In genomic region chr17:17994271-17994670, GRCh38 we compare ENCODE assay signal across 8 cellular contexts. TPM values are rescaled to one million over a fixed set of nuclear protein-coding genes. Genes with fewer than 3 reads are reported as not detected.
DNase-seq lines count a peak whose midpoint lies in the region; ATAC-seq, FAIRE-seq and TF ChIP-seq lines count a peak whose summit lies in the region.

No MANE protein-coding gene starts in this region.

- H3K27ac ChIP-seq in keratinocyte (ENCODE audit: control insufficient read depth, insufficient read depth, low read length), result no peak overlapping the region

- H3K27ac Mint-ChIP-seq in activated naive CD4-positive, alpha-beta T cell treated with anti-CD3 and anti-CD28 coated beads for 36 hours, result no peak overlapping the region
- no peak overlapping the region for H3K27ac Mint-ChIP-seq in stimulated activated memory B cell treated with anti-CD40 and anti-IgM and Interleukin-4, amounts not matched to agents 10 μg/mL and 1 μg/mL and 100 μg/mL, for 72 hours

- no peaks in the 10 kb centered on the region for H3K27me3 ChIP-seq in keratinocyte (ENCODE audit: control insufficient read depth, extremely low read depth, insufficient read depth, low read length)

- H3K4me3 Mint-ChIP-seq in activated naive CD4-positive, alpha-beta T cell treated with anti-CD3 and anti-CD28 coated beads for 36 hours, result no peak overlapping the region
- no peak overlapping the region for H3K4me3 Mint-ChIP-seq in stimulated activated memory B cell treated with anti-CD40 and anti-IgM and Interleukin-4, amounts not matched to agents 10 μg/mL and 1 μg/mL and 100 μg/mL, for 72 hours

- no peaks in the 10 kb centered on the region for H3K36me3 ChIP-seq in keratinocyte (ENCODE audit: control insufficient read depth in 2 of 2, extremely low read depth in 1 of 2, insufficient read depth in 2 of 2, low read length in 2 of 2)

- no peaks in the 10 kb centered on the region for H3K36me3 Mint-ChIP-seq in activated naive CD4-positive, alpha-beta T cell treated with anti-CD3 and anti-CD28 coated beads for 36 hours (ENCODE audit: low read depth)
- H3K36me3 Mint-ChIP-seq in stimulated activated memory B cell treated with anti-CD40 and anti-IgM and Interleukin-4, amounts not matched to agents 10 μg/mL and 1 μg/mL and 100 μg/mL, for 72 hours, result no peaks in the 10 kb centered on the region

- intact Hi-C loops in activated naive CD4-positive, alpha-beta T cell treated with anti-CD3 and anti-CD28 coated beads for 36 hours (cut with micrococcal nuclease), result no loop called here

- no peaks in the 10 kb centered on the region for H3K27me3 Mint-ChIP-seq in activated naive CD4-positive, alpha-beta T cell treated with anti-CD3 and anti-CD28 coated beads for 36 hours (ENCODE audit: low read depth)
- no peaks in the 10 kb centered on the region for H3K27me3 Mint-ChIP-seq in stimulated activated memory B cell treated with anti-CD40 and anti-IgM and Interleukin-4, amounts not matched to agents 10 μg/mL and 1 μg/mL and 100 μg/mL, for 72 hours

- H3K4me1 ChIP-seq in keratinocyte (ENCODE audit: control insufficient read depth, extremely low read depth, insufficient read depth, low read length), result peaks cover 26% of the 10 kb centered on the region

- peaks cover 2% of the 10 kb centered on the region for H3K4me1 Mint-ChIP-seq in activated naive CD4-positive, alpha-beta T cell treated with anti-CD3 and anti-CD28 coated beads for 36 hours (ENCODE audit: low read depth)
- no peaks in the 10 kb centered on the region for H3K4me1 Mint-ChIP-seq in stimulated activated memory B cell treated with anti-CD40 and anti-IgM and Interleukin-4, amounts not matched to agents 10 μg/mL and 1 μg/mL and 100 μg/mL, for 72 hours

- peak; percentile 46 for FAIRE-seq in keratinocyte (lab: Jason Lieb, UNC)

- H3K9me3 Mint-ChIP-seq in activated naive CD4-positive, alpha-beta T cell treated with anti-CD3 and anti-CD28 coated beads for 36 hours, result no peaks in the 10 kb centered on the region
- no peaks in the 10 kb centered on the region for H3K9me3 Mint-ChIP-seq in stimulated activated memory B cell treated with anti-CD40 and anti-IgM and Interleukin-4, amounts not matched to agents 10 μg/mL and 1 μg/mL and 100 μg/mL, for 72 hours

- H3K79me2 ChIP-seq in keratinocyte (ENCODE audit: control insufficient read depth, insufficient read depth, low read length), result no peaks in the 10 kb centered on the region

- no peak overlapping the region for H3K4me3 ChIP-seq in AG10803 (ENCODE audit: low read length)
- H3K4me3 ChIP-seq in keratinocyte (ENCODE audit: control insufficient read depth in 2 of 3, extremely low read depth in 1 of 3, insufficient read depth in 2 of 3, low read depth in 1 of 3, low read length in 3 of 3), result no peak overlapping the region

- CTCF ChIA-PET in activated naive CD4-positive, alpha-beta T cell treated with anti-CD3 and anti-CD28 coated beads for 36 hours (lab: Charles Lee), result interaction anchor here (1.3 kb wide), 1 partner anchor 39 kb away, joined by 3 read pairs; no protein-coding TSS in a partner anchor

- no peak overlapping the region for H2AFZ ChIP-seq in keratinocyte (ENCODE audit: control insufficient read depth, low read length)

- dilution Hi-C loops in keratinocyte (cut with MboI; ENCODE audit: extremely low pct_ligation_motif_present, low sequenced_read_pairs), result no loop called here

- no peak for ATAC-seq in HG02885 (IDR thresholded peaks at IDR 0.05; ENCODE audit: poor library complexity, unreplicated experiment)
- no peak for ATAC-seq in esophagus mucosa
- ATAC-seq in stimulated activated memory B cell treated with anti-CD40 and anti-IgM and Interleukin-4, amounts not matched to agents 10 μg/mL and 1 μg/mL and 100 μg/mL, for 72 hours, result no peak

- TF ChIP-seq CTCF in AG10803 (conservative IDR thresholded peaks at IDR 0.05; ENCODE audit: low read length) (peak; percentile 26), keratinocyte (optimal IDR thresholded peaks at IDR 0.05 in 1 of 3, IDR thresholded peaks at IDR 0.05 in 1 of 3, conservative IDR thresholded peaks at IDR 0.05 in 1 of 3; ENCODE audit: extremely low read depth in 1 of 3, insufficient read depth in 2 of 3, low read length in 3 of 3) (peak; percentile 16 to 43 (median 23))

- H4K20me1 ChIP-seq in keratinocyte (ENCODE audit: control insufficient read depth, extremely low read depth, insufficient read depth, low read length), result no peaks in the 10 kb centered on the region

- DNase-seq in AG10803 (ENCODE audit: low read depth), result no peak
- peak; percentile 15 for DNase-seq in HT1080 (ENCODE audit: low read depth)
- DNase-seq in activated naive CD4-positive, alpha-beta T cell treated with anti-CD3 and anti-CD28 coated beads for 36 hours, result peak; percentile 18
- no peak for DNase-seq in keratinocyte (ENCODE audit: low read depth, low spot score)
- no peak for DNase-seq in NCI-H774 (lab: John Stamatoyannopoulos, UW)

- no peaks in the 10 kb centered on the region for H3K9me3 ChIP-seq in keratinocyte (ENCODE audit: control insufficient read depth, low read depth, low read length)

- H3K9me1 ChIP-seq in keratinocyte (ENCODE audit: control insufficient read depth, extremely low read depth, insufficient read depth, low read length), result no peaks in the 10 kb centered on the region

- peak overlapping the region; percentile 16 for H3K4me2 ChIP-seq in keratinocyte (ENCODE audit: control insufficient read depth, extremely low read depth, insufficient read depth, low read depth, low read length)

- no peak overlapping the region for H3K9ac ChIP-seq in keratinocyte (ENCODE audit: control insufficient read depth, extremely low read depth, insufficient read depth, low read length)

RNA-seq across cellular contexts. Expression of gene DRC3, which starts 21.6 kb away (rescaled TPM):
- 0.47 and 1.1 TPM in 2 replicates for total RNA-seq in HT1080 (2014; rRNA removed; shearing (Covaris generic))
- 0.23 and 1.6 TPM in 2 replicates for polyA plus RNA-seq in HT1080 (2015; cell fraction: cytosol; rRNA removed)
- 3.0 and 3.1 TPM in 2 replicates for polyA plus RNA-seq in HT1080 (2015; cell fraction: nucleus; rRNA removed)
- under 1 TPM; 0.40 to 0.64 TPM for total RNA-seq in activated naive CD4-positive, alpha-beta T cell treated with anti-CD3 and anti-CD28 coated beads for 36 hours
- polyA plus RNA-seq in keratinocyte, result 0.42 to 0.80 TPM (median 0.69 TPM) in 3 replicates
- polyA plus RNA-seq in keratinocyte (2011; ENCODE audit: low read depth), result not detected
- polyA plus RNA-seq in keratinocyte (2011; cell fraction: cytosol; rRNA removed), result 0.13 and 0.19 TPM in 2 replicates
- 0.98 and 1.1 TPM in 2 replicates for polyA plus RNA-seq in keratinocyte (2011; cell fraction: nucleus; rRNA removed)
- polyA plus RNA-seq in keratinocyte (2012; ENCODE audit: low replicate concordance), result 0.93 and 1.7 TPM in 2 replicates
- 0.74 to 1.9 TPM (median 1.5 TPM) in 3 replicates for polyA minus RNA-seq in keratinocyte
- polyA minus RNA-seq in keratinocyte (2011; cell fraction: cytosol; rRNA and poly(A)+ RNA removed), result not detected
- polyA minus RNA-seq in keratinocyte (2011; cell fraction: nucleus; rRNA and poly(A)+ RNA removed), result 0.32 and 0.47 TPM in 2 replicates
- total RNA-seq in esophagus mucosa, result 0.56 TPM

RNA-seq across cellular contexts. Expression of gene TOM1L2, which starts 22.1 kb away (rescaled TPM):
- total RNA-seq in HT1080 (2014; rRNA removed; shearing (Covaris generic)), result 13.5 and 17.5 TPM in 2 replicates
- 14.8 and 21.7 TPM in 2 replicates for polyA plus RNA-seq in HT1080 (2015; cell fraction: cytosol; rRNA removed)
- 38.6 and 45.3 TPM in 2 replicates for polyA plus RNA-seq in HT1080 (2015; cell fraction: nucleus; rRNA removed)
- total RNA-seq in activated naive CD4-positive, alpha-beta T cell treated with anti-CD3 and anti-CD28 coated beads for 36 hours, result 1 to 10 TPM; 9.8 to 9.9 TPM
- 36.3 to 54.0 TPM (median 39.5 TPM) in 3 replicates for polyA plus RNA-seq in keratinocyte
- polyA plus RNA-seq in keratinocyte (2011; ENCODE audit: low read depth), result 35.8 TPM
- polyA plus RNA-seq in keratinocyte (2011; cell fraction: cytosol; rRNA removed), result 34.8 and 46.4 TPM in 2 replicates
- 102 and 124 TPM in 2 replicates for polyA plus RNA-seq in keratinocyte (2011; cell fraction: nucleus; rRNA removed)
- 36.3 and 51.4 TPM in 2 replicates for polyA plus RNA-seq in keratinocyte (2012; ENCODE audit: low replicate concordance)
- polyA minus RNA-seq in keratinocyte, result 58.4 to 133 TPM (median 75.2 TPM) in 3 replicates
- polyA minus RNA-seq in keratinocyte (2011; cell fraction: cytosol; rRNA and poly(A)+ RNA removed), result 45.7 TPM
- polyA minus RNA-seq in keratinocyte (2011; cell fraction: nucleus; rRNA and poly(A)+ RNA removed), result 76.4 and 115 TPM in 2 replicates
- total RNA-seq in esophagus mucosa, result 78.3 TPM

RNA-seq across cellular contexts. Expression of gene ATPAF2, which starts 44.7 kb away (rescaled TPM):
- 16.6 and 17.8 TPM in 2 replicates for total RNA-seq in HT1080 (2014; rRNA removed; shearing (Covaris generic))
- 14.8 and 24.4 TPM in 2 replicates for polyA plus RNA-seq in HT1080 (2015; cell fraction: cytosol; rRNA removed)
- polyA plus RNA-seq in HT1080 (2015; cell fraction: nucleus; rRNA removed), result 23.2 and 26.4 TPM in 2 replicates
- 10 to 100 TPM; 24.7 to 25.7 TPM for total RNA-seq in activated naive CD4-positive, alpha-beta T cell treated with anti-CD3 and anti-CD28 coated beads for 36 hours
- polyA plus RNA-seq in keratinocyte, result 22.4 to 24.4 TPM (median 23.6 TPM) in 3 replicates
- 11.5 TPM for polyA plus RNA-seq in keratinocyte (2011; ENCODE audit: low read depth)
- 15.8 and 21.5 TPM in 2 replicates for polyA plus RNA-seq in keratinocyte (2011; cell fraction: cytosol; rRNA removed)
- polyA plus RNA-seq in keratinocyte (2011; cell fraction: nucleus; rRNA removed), result 19.7 and 27.0 TPM in 2 replicates
- polyA plus RNA-seq in keratinocyte (2012; ENCODE audit: low replicate concordance), result 15.7 and 26.6 TPM in 2 replicates
- 16.0 to 23.8 TPM (median 19.1 TPM) in 3 replicates for polyA minus RNA-seq in keratinocyte
- 23.6 TPM for polyA minus RNA-seq in keratinocyte (2011; cell fraction: cytosol; rRNA and poly(A)+ RNA removed)
- 17.2 and 19.8 TPM in 2 replicates for polyA minus RNA-seq in keratinocyte (2011; cell fraction: nucleus; rRNA and poly(A)+ RNA removed)
- 24.2 TPM for total RNA-seq in esophagus mucosa

RNA-seq across cellular contexts. Expression of gene GID4, which starts 44.9 kb away (rescaled TPM):
- total RNA-seq in HT1080 (2014; rRNA removed; shearing (Covaris generic)), result 5.0 and 7.8 TPM in 2 replicates
- polyA plus RNA-seq in HT1080 (2015; cell fraction: cytosol; rRNA removed), result 9.0 and 11.2 TPM in 2 replicates
- polyA plus RNA-seq in HT1080 (2015; cell fraction: nucleus; rRNA removed), result 7.6 and 8.6 TPM in 2 replicates
- total RNA-seq in activated naive CD4-positive, alpha-beta T cell treated with anti-CD3 and anti-CD28 coated beads for 36 hours, result 1 to 10 TPM; 5.2 to 6.0 TPM
- polyA plus RNA-seq in keratinocyte, result 15.2 to 17.6 TPM (median 16.8 TPM) in 3 replicates
- polyA plus RNA-seq in keratinocyte (2011; ENCODE audit: low read depth), result 8.0 TPM
- 20.4 and 25.7 TPM in 2 replicates for polyA plus RNA-seq in keratinocyte (2011; cell fraction: cytosol; rRNA removed)
- 16.5 and 18.8 TPM in 2 replicates for polyA plus RNA-seq in keratinocyte (2011; cell fraction: nucleus; rRNA removed)
- polyA plus RNA-seq in keratinocyte (2012; ENCODE audit: low replicate concordance), result 15.7 and 20.5 TPM in 2 replicates
- 20.8 to 29.4 TPM (median 24.1 TPM) in 3 replicates for polyA minus RNA-seq in keratinocyte
- 18.4 TPM for polyA minus RNA-seq in keratinocyte (2011; cell fraction: cytosol; rRNA and poly(A)+ RNA removed)
- 7.8 and 14.3 TPM in 2 replicates for polyA minus RNA-seq in keratinocyte (2011; cell fraction: nucleus; rRNA and poly(A)+ RNA removed)
- total RNA-seq in esophagus mucosa, result 8.4 TPM

Comparison
In these comparisons a context has a peak if more than half of its experiments do, and no peak if none do; other contexts are left out.
1. DNase-seq: peak in HT1080 (single experiment) and activated naive CD4-positive, alpha-beta T cell treated with anti-CD3 and anti-CD28 coated beads for 36 hours (single experiment); none in AG10803 (single experiment), keratinocyte (single experiment) and NCI-H774 (single experiment).